1 cellular context compared by ENCODE assay signal in the genomic region with DNA sequence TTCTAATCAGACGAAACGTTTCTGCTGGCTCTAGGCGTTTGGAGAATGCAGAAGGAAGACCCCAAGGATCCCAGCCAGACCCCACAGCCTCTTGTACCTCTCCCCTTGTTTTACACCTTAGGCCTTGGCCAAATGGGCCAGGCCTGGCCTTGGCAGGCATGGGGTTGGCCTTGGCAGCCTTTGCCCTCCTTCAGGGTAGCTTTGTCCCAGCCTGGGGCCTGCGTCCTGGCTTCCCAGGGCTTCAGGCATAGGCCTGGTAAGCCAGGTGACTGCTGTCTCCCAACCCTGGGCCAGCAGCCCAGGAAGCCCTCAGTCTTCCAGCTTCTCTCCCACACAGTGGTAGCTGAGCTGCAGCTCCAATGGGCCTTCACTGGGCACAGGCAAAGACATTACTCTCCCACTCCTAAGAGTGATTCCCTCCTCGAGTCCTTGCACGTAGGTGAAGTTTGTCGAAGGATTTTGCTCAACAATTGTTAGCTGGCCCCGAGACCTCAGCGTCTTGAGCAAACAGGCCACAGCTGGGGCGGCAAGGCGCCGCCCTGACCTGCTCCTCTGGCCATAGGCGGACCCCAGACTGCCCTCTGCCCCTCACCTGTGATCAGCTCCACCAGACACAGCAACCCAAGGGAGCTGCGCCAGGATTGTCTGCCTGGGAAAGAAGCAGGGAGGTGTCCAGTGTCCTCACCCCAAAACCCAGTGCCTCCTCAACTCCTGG.
TF ChIP-seq lines count a peak whose summit lies in the region.

No MANE protein-coding gene starts in this region.

TF ChIP-seq in HCT116, 20 proteins besides CTCF, POLR2A, EP300 and RAD21:
- TF ChIP-seq CEBPB (IDR thresholded peaks at IDR 0.05; ENCODE audit: low read depth) (no peak), EZH2phosphoT487 (IDR thresholded peaks at IDR 0.05; ENCODE audit: borderline replicate concordance) (no peak), ELF1 (IDR thresholded peaks at IDR 0.05; ENCODE audit: borderline replicate concordance, low read depth) (no peak), ZFX (IDR thresholded peaks at IDR 0.05) (no peak; the same call in 1 of the 2 replicates), SRF (IDR thresholded peaks at IDR 0.05; ENCODE audit: low read depth) (no peak), CBX3 (IDR thresholded peaks at IDR 0.05; ENCODE audit: low read depth) (no peak), YY1 (IDR thresholded peaks at IDR 0.05; ENCODE audit: extremely low read depth, insufficient replicate concordance, low read depth, low read length) (no peak)
- TF ChIP-seq, protein P1, sequence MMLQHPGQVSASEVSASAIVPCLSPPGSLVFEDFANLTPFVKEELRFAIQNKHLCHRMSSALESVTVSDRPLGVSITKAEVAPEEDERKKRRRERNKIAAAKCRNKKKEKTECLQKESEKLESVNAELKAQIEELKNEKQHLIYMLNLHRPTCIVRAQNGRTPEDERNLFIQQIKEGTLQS (IDR thresholded peaks at IDR 0.05), result no peak
